Comparison of ENCODE assay signal across 1 cellular context in genomic region chr16:85167589-85168537, GRCh38.
A peak's percentile ranks its signal among the peaks of the same experiment; 100 is the strongest.
TF ChIP-seq lines count a peak whose summit lies in the region.

No MANE protein-coding gene starts in this region.

TF ChIP-seq in HepG2, 621 proteins besides CTCF, POLR2A, EP300 and RAD21 (continued from another document and continues in another):
- TF ChIP-seq ELF3 (CRISPR knock-in tag; IDR thresholded peaks at IDR 0.05) (peak; percentile 98), ZBTB7B (CRISPR knock-in tag; IDR thresholded peaks at IDR 0.05) (peak; percentile 96), RARA (CRISPR knock-in tag; IDR thresholded peaks at IDR 0.05) (peak; percentile 94), ZBTB20 (CRISPR knock-in tag; IDR thresholded peaks at IDR 0.05; ENCODE audit: borderline replicate concordance, low read depth) (peak; percentile 74; the same call in 1 of the 2 replicates), ZNF768 (CRISPR knock-in tag; IDR thresholded peaks at IDR 0.05) (peak; percentile 98), ZBTB14 (CRISPR knock-in tag; IDR thresholded peaks at IDR 0.05) (no peak), AKAP8 (CRISPR knock-in tag; IDR thresholded peaks at IDR 0.05) (peak; percentile 55; the same call in 1 of the 2 replicates), SPEN (CRISPR knock-in tag; IDR thresholded peaks at IDR 0.05; ENCODE audit: low read depth) (peak; percentile 47), IRF9 (CRISPR knock-in tag; IDR thresholded peaks at IDR 0.05; ENCODE audit: borderline replicate concordance) (peak; percentile 80), TFDP2 (CRISPR knock-in tag; IDR thresholded peaks at IDR 0.05) (no peak), ZNF563 (CRISPR knock-in tag; IDR thresholded peaks at IDR 0.05) (no peak), CEBPG (CRISPR knock-in tag; IDR thresholded peaks at IDR 0.05) (peak; percentile 47), ZNF224 (CRISPR knock-in tag; IDR thresholded peaks at IDR 0.05) (no peak), ATF7-NPFF (CRISPR knock-in tag; IDR thresholded peaks at IDR 0.05; ENCODE audit: low read depth) (peak; percentile 64; the same call in 1 of the 2 replicates), ZNF510 (CRISPR knock-in tag; IDR thresholded peaks at IDR 0.05; ENCODE audit: low read depth) (no peak), TFAP4 (IDR thresholded peaks at IDR 0.05; ENCODE audit: borderline replicate concordance, low read depth) (peak; percentile 54; the same call in 1 of the 2 replicates), CC2D1A (CRISPR knock-in tag; IDR thresholded peaks at IDR 0.05) (0 out of 2 replicates have a peak, but pooled peaks have one; percentile 28), E2F1 (CRISPR knock-in tag; IDR thresholded peaks at IDR 0.05) (no peak), XBP1 (CRISPR knock-in tag; IDR thresholded peaks at IDR 0.05) (no peak), MAZ (IDR thresholded peaks at IDR 0.05; ENCODE audit: borderline replicate concordance, low read depth, low read length) (no peak), MAZ (CRISPR knock-in tag; IDR thresholded peaks at IDR 0.05; ENCODE audit: low read depth) (peak; percentile 18; the same call in 1 of the 2 replicates), FOXA1 (IDR thresholded peaks at IDR 0.05) (no peak), FOXA1 (CRISPR knock-in tag; IDR thresholded peaks at IDR 0.05) (peak; percentile 82; the same call in 1 of the 2 replicates), JUN (CRISPR knock-in tag; IDR thresholded peaks at IDR 0.05) (no peak), ZEB1 (IDR thresholded peaks at IDR 0.05; ENCODE audit: insufficient replicate concordance, low read depth) (no peak), ZNF629 (CRISPR knock-in tag; conservative IDR thresholded peaks at IDR 0.05) (peak; percentile 95), TARDBP (CRISPR knock-in tag; IDR thresholded peaks at IDR 0.05) (peak; percentile 82; the same call in 1 of the 2 replicates), ZFP37 (CRISPR knock-in tag; IDR thresholded peaks at IDR 0.05; ENCODE audit: borderline replicate concordance) (0 out of 2 replicates have a peak, but pooled peaks have one; percentile 26), CHD4 (IDR thresholded peaks at IDR 0.05; ENCODE audit: borderline replicate concordance, low read length) (no peak), CREB1 (IDR thresholded peaks at IDR 0.05) (no peak), CREB1 (CRISPR knock-in tag; IDR thresholded peaks at IDR 0.05) (peak; percentile 73), ZNF276 (CRISPR knock-in tag; IDR thresholded peaks at IDR 0.05; ENCODE audit: low read depth) (0 out of 2 replicates have a peak, but pooled peaks have one; percentile 16), MBD4 (IDR thresholded peaks at IDR 0.05; ENCODE audit: borderline replicate concordance, low read length) (no peak; the same call in 1 of the 2 replicates), HNF1B (CRISPR knock-in tag; IDR thresholded peaks at IDR 0.05) (peak; percentile 80; the same call in 1 of the 2 replicates), KDM3A (CRISPR knock-in tag; IDR thresholded peaks at IDR 0.05; ENCODE audit: low read depth) (0 out of 2 replicates have a peak, but pooled peaks have one; percentile 44), ATM (IDR thresholded peaks at IDR 0.05; ENCODE audit: borderline replicate concordance) (no peak), DNMT1 (CRISPR knock-in tag; IDR thresholded peaks at IDR 0.05) (no peak), NFE2L1 (CRISPR knock-in tag; IDR thresholded peaks at IDR 0.05; ENCODE audit: borderline replicate concordance) (no peak), ZNF431 (CRISPR knock-in tag; IDR thresholded peaks at IDR 0.05; ENCODE audit: borderline replicate concordance, low read depth) (no peak), THAP11 (CRISPR knock-in tag; IDR thresholded peaks at IDR 0.05) (peak; percentile 73), ZNF576 (CRISPR knock-in tag; IDR thresholded peaks at IDR 0.05) (0 out of 2 replicates have a peak, but pooled peaks have one; percentile 53), ZNF7 (CRISPR knock-in tag; IDR thresholded peaks at IDR 0.05) (0 out of 2 replicates have a peak, but pooled peaks have one; percentile 7), ZNF33B (CRISPR knock-in tag; IDR thresholded peaks at IDR 0.05) (0 out of 2 replicates have a peak, but pooled peaks have one; percentile 25), ZNF761 (CRISPR knock-in tag; conservative IDR thresholded peaks at IDR 0.05) (no peak), ZNF263 (CRISPR knock-in tag; IDR thresholded peaks at IDR 0.05) (no peak), MBNL3 (CRISPR knock-in tag; conservative IDR thresholded peaks at IDR 0.05) (no peak), ZKSCAN8 (CRISPR knock-in tag; IDR thresholded peaks at IDR 0.05; ENCODE audit: borderline replicate concordance) (peak; percentile 24), IRX3 (CRISPR knock-in tag; IDR thresholded peaks at IDR 0.05; ENCODE audit: borderline replicate concordance, low read depth) (no peak), GABPB1 (CRISPR knock-in tag; IDR thresholded peaks at IDR 0.05) (peak; percentile 67; the same call in 1 of the 2 replicates), DMAP1 (CRISPR knock-in tag; IDR thresholded peaks at IDR 0.05) (peak; percentile 18; the same call in 1 of the 2 replicates), ZNF281 (CRISPR knock-in tag; IDR thresholded peaks at IDR 0.05; ENCODE audit: borderline replicate concordance) (peak; percentile 35; the same call in 1 of the 2 replicates), ARID5B (CRISPR knock-in tag; IDR thresholded peaks at IDR 0.05) (peak; percentile 90), ZBTB21 (CRISPR knock-in tag; IDR thresholded peaks at IDR 0.05) (peak; percentile 47; the same call in 1 of the 2 replicates)
